8 cellular contexts compared by ENCODE assay signal in genomic region chr7:131235489-131236317, GRCh38.
A peak's percentile ranks its signal among the peaks of the same experiment; 100 is the strongest.
DNase-seq lines count a peak whose midpoint lies in the region; ATAC-seq lines count a peak whose summit lies in the region.

No MANE protein-coding gene starts in this region.

- DNase-seq in NK-92 treated with Interleukin-12 subunit alpha and Interleukin-12 subunit beta, amount 100 ng/mL, for 24 hours (lab: John Stamatoyannopoulos, UW): peak; percentile 75
- DNase-seq in NK-92 (lab: John Stamatoyannopoulos, UW; ENCODE audit: unreplicated experiment): no peak
- peak; percentile 54 to 63 for DNase-seq in activated CD4-positive, alpha-beta T cell treated with anti-CD3 and anti-CD28 coated beads for 24 hours (ENCODE audit: low read depth in 2 of 2)
- DNase-seq in central memory CD8-positive, alpha-beta T cell (ENCODE audit: low spot score in 2 of 2): peak; percentile 29 to 82
- DNase-seq in mucosa of gallbladder (ENCODE audit: low spot score): peak; percentile 35
- DNase-seq in stimulated activated effector memory CD8-positive, alpha-beta T cell treated with anti-CD3 and anti-CD28 coated beads, Interleukin-12 subunit alpha, Interleukin-12 subunit beta, amount 100 ng/mL, for 72 hours (ENCODE audit: low spot score in 2 of 2): peak; percentile 47 to 82

- no peaks in the 10 kb centered on the region for H3K9me3 Mint-ChIP-seq in central memory CD8-positive, alpha-beta T cell
- peaks cover 2% of the 10 kb centered on the region for H3K9me3 Mint-ChIP-seq in stimulated activated effector memory CD8-positive, alpha-beta T cell treated with anti-CD3 and anti-CD28 coated beads, Interleukin-12 subunit alpha, Interleukin-12 subunit beta, amount 100 ng/mL, for 72 hours

- peaks cover 53% of the 10 kb centered on the region for H3K4me1 Mint-ChIP-seq in central memory CD8-positive, alpha-beta T cell
- H3K4me1 Mint-ChIP-seq in stimulated activated effector memory CD8-positive, alpha-beta T cell treated with anti-CD3 and anti-CD28 coated beads, Interleukin-12 subunit alpha, Interleukin-12 subunit beta, amount 100 ng/mL, for 72 hours: peaks cover 70% of the 10 kb centered on the region

- H3K36me3 Mint-ChIP-seq in central memory CD8-positive, alpha-beta T cell (ENCODE audit: insufficient read depth): peaks cover 15% of the 10 kb centered on the region
- H3K36me3 Mint-ChIP-seq in stimulated activated effector memory CD8-positive, alpha-beta T cell treated with anti-CD3 and anti-CD28 coated beads, Interleukin-12 subunit alpha, Interleukin-12 subunit beta, amount 100 ng/mL, for 72 hours: peaks cover 14% of the 10 kb centered on the region

- no peaks in the 10 kb centered on the region for H3K27me3 Mint-ChIP-seq in central memory CD8-positive, alpha-beta T cell

- peak overlapping the region; percentile 46 for H3K4me3 Mint-ChIP-seq in central memory CD8-positive, alpha-beta T cell
- H3K4me3 Mint-ChIP-seq in stimulated activated effector memory CD8-positive, alpha-beta T cell treated with anti-CD3 and anti-CD28 coated beads, Interleukin-12 subunit alpha, Interleukin-12 subunit beta, amount 100 ng/mL, for 72 hours: peak overlapping the region; percentile 64

- H3K27ac Mint-ChIP-seq in central memory CD8-positive, alpha-beta T cell (ENCODE audit: low read depth): peak overlapping the region; percentile 97
- peak overlapping the region; percentile 99 for H3K27ac Mint-ChIP-seq in stimulated activated effector memory CD8-positive, alpha-beta T cell treated with anti-CD3 and anti-CD28 coated beads, Interleukin-12 subunit alpha, Interleukin-12 subunit beta, amount 100 ng/mL, for 72 hours

- ATAC-seq in central memory CD8-positive, alpha-beta T cell (replicated peaks; ENCODE audit: extremely low read depth, poor library complexity, severe bottlenecking): peak; percentile 73
- ATAC-seq in stimulated activated effector memory CD8-positive, alpha-beta T cell treated with anti-CD3 and anti-CD28 coated beads, Interleukin-12 subunit alpha, Interleukin-12 subunit beta, amount 100 ng/mL, for 72 hours: peak; percentile 88
- ATAC-seq in HG02840 (IDR thresholded peaks at IDR 0.05; ENCODE audit: low FRiP score, unreplicated experiment) (no peak), GM21723 (IDR thresholded peaks at IDR 0.05; ENCODE audit: unreplicated experiment) (no peak)

Comparison
In these comparisons a context has a peak if more than half of its experiments do, and no peak if none do; other contexts are left out.
1. ATAC-seq: peak in central memory CD8-positive, alpha-beta T cell (single experiment) and stimulated activated effector memory CD8-positive, alpha-beta T cell treated with anti-CD3 and anti-CD28 coated beads, Interleukin-12 subunit alpha, Interleukin-12 subunit beta, amount 100 ng/mL, for 72 hours (single experiment); none in HG02840 (single experiment) and GM21723 (single experiment).